In genomic region chr2:128321421-128321775, GRCh38 we compare ENCODE assay signal across 9 cellular contexts. TPM values are rescaled to one million over a fixed set of nuclear protein-coding genes. Genes with fewer than 3 reads are reported as not detected.
A peak's percentile ranks its signal among the peaks of the same experiment; 100 is the strongest.
DNase-seq lines count a peak whose midpoint lies in the region; ATAC-seq and TF ChIP-seq lines count a peak whose summit lies in the region.
"Had no signal": no experiment of that assay in that cellular context is flagged by ENCODE, and none has a peak within 500 bp of the region (broad histone marks: within the 10 kb centered on the region; RNA-seq: fewer than 3 reads in every experiment).

No MANE protein-coding gene starts in this region.

- H3K27ac Mint-ChIP-seq in Caco-2 (ENCODE audit: unreplicated experiment) (no peak overlapping the region), endodermal cell (no peak overlapping the region)

- 60 to 72% methylated on average over 12 to 15 of the region's 15 CpGs for WGBS in endodermal cell (ENCODE audit: insufficient coverage in 1 of 2, insufficient read length in 1 of 2), 2 experiments

- peak overlapping the region; percentile 70 for H2AFZ ChIP-seq in PC-9
- H2AFZ ChIP-seq in osteoblast (ENCODE audit: low read length), result peak overlapping the region; percentile 90

- intact Hi-C loops in Caco-2 (cut with micrococcal nuclease; ENCODE audit: unreplicated experiment), result loop anchor here (5.0 kb wide), 3 partner anchors 56 to 436 kb away; no protein-coding TSS in a partner anchor
- intact Hi-C loops in PC-9 (cut with micrococcal nuclease; ENCODE audit: unreplicated experiment), result loop anchor here (5.0 kb wide), 3 partner anchors 76 to 166 kb away; no protein-coding TSS in a partner anchor

- no peaks in the 10 kb centered on the region for H3K9me3 Mint-ChIP-seq in Caco-2 (ENCODE audit: unreplicated experiment)
- H3K9me3 Mint-ChIP-seq in endodermal cell, result no peaks in the 10 kb centered on the region

- peaks cover 20% of the 10 kb centered on the region for H3K4me1 ChIP-seq in Caco-2
- H3K4me1 ChIP-seq in PC-9 (replicated peaks; ENCODE audit: insufficient read depth), result peaks cover 6% of the 10 kb centered on the region
- peaks cover 3% of the 10 kb centered on the region for H3K4me1 ChIP-seq in endodermal cell (ENCODE audit: control insufficient read depth, insufficient read depth, low read length)
- peaks cover 5% of the 10 kb centered on the region for H3K4me1 ChIP-seq in osteoblast (ENCODE audit: insufficient read depth, low read length)

- H3K9me3 ChIP-seq in Caco-2 (no peaks in the 10 kb centered on the region), PC-9 (ENCODE audit: insufficient read depth, low read depth) (no peaks in the 10 kb centered on the region), endodermal cell (ENCODE audit: control insufficient read depth, low read length) (no peaks in the 10 kb centered on the region), osteoblast (ENCODE audit: low read depth, low read length) (no peaks in the 10 kb centered on the region)

- BruUV-seq in Caco-2 (replicated peaks; lab: Mats Ljungman, UMichigan), result no TSS peak
- BruUV-seq in PC-9 (replicated peaks; lab: Mats Ljungman, UMichigan), result no TSS peak

- DNase-seq in Caco-2 (peak in 1 of 2 experiments; percentile 26), PC-9 (no peak), endodermal cell (no peak), osteoblast (ENCODE audit: insufficient read length, low spot score, missing footprints) (no peak), occipital lobe (lab: John Stamatoyannopoulos, UW) (no peak), SIG-M5 (lab: John Stamatoyannopoulos, UW) (no peak)
- DNase-seq: NK-92 treated with Interleukin-12 subunit alpha and Interleukin-12 subunit beta, amount 100 ng/mL, for 24 hours had no signal

- POLR2A ChIA-PET in Caco-2 (lab: Charles Lee) (no interaction called here), PC-9 (lab: Charles Lee; ENCODE audit: unreplicated experiment) (interaction anchor here (0.6 kb wide), 1 partner anchor 105 kb away, joined by 5 read pairs; no protein-coding TSS in a partner anchor)

- H3K4me1 Mint-ChIP-seq in Caco-2 (ENCODE audit: low read depth, unreplicated experiment) (peaks cover 4% of the 10 kb centered on the region), endodermal cell (peaks cover 18% of the 10 kb centered on the region)

- H3K27ac ChIP-seq in PC-9, result no peak overlapping the region
- no peak overlapping the region for H3K27ac ChIP-seq in endodermal cell (ENCODE audit: low read depth, low read length)
- H3K27ac ChIP-seq in osteoblast (ENCODE audit: low read depth, low read length), result no peak overlapping the region

- H3K4me3 Mint-ChIP-seq in Caco-2 (ENCODE audit: unreplicated experiment) (peak overlapping the region; percentile 65), endodermal cell (peak overlapping the region; percentile 46)

- H3K36me3 ChIP-seq in Caco-2 (ENCODE audit: control insufficient read depth, insufficient read depth, low read length) (no peaks in the 10 kb centered on the region), PC-9 (ENCODE audit: low read depth) (no peaks in the 10 kb centered on the region), endodermal cell (ENCODE audit: control insufficient read depth, insufficient read depth, low read length) (peaks cover 4% of the 10 kb centered on the region), osteoblast (ENCODE audit: insufficient read depth, low read length) (no peaks in the 10 kb centered on the region)

- no peaks in the 10 kb centered on the region for H3F3A ChIP-seq in PC-9 (ENCODE audit: insufficient read depth, low read depth)

- peaks cover 6% of the 10 kb centered on the region for H3K36me3 Mint-ChIP-seq in Caco-2 (ENCODE audit: insufficient read depth, unreplicated experiment)
- H3K36me3 Mint-ChIP-seq in endodermal cell (ENCODE audit: low read depth), result peaks cover 4% of the 10 kb centered on the region

- CTCF ChIA-PET in Caco-2 (lab: Charles Lee), result interaction anchor here (0.9 kb wide), 2 partner anchors 15 to 105 kb away, joined by 3 to 4 read pairs; no protein-coding TSS in a partner anchor
- CTCF ChIA-PET in PC-9 (lab: Charles Lee), result interaction anchor here (1.3 kb wide), 1 partner anchor 104 kb away, joined by 3 read pairs; no protein-coding TSS in a partner anchor

- H3K9ac ChIP-seq in endodermal cell (ENCODE audit: extremely low read depth, low read length, poor library complexity, severe bottlenecking), result no peak overlapping the region

- H3K27me3 Mint-ChIP-seq in Caco-2 (ENCODE audit: insufficient read depth, unreplicated experiment), result no peaks in the 10 kb centered on the region
- peaks cover 17% of the 10 kb centered on the region for H3K27me3 Mint-ChIP-seq in endodermal cell (ENCODE audit: insufficient read depth)

- ATAC-seq in HG02642 (IDR thresholded peaks at IDR 0.05; ENCODE audit: poor library complexity, unreplicated experiment) (no peak), HG02884 (IDR thresholded peaks at IDR 0.05; ENCODE audit: unreplicated experiment) (no peak)

- H3K79me2 ChIP-seq in PC-9 (ENCODE audit: low read depth), result peaks cover 14% of the 10 kb centered on the region
- H3K79me2 ChIP-seq in osteoblast (ENCODE audit: insufficient read depth, low read length), result no peaks in the 10 kb centered on the region

- peak overlapping the region; percentile 90 for H3K4me2 ChIP-seq in PC-9
- peak overlapping the region; percentile 83 for H3K4me2 ChIP-seq in osteoblast (ENCODE audit: insufficient read depth, low read length)

- no peak overlapping the region for H3K4me3 ChIP-seq in Caco-2 (ENCODE audit: low read depth, low read length)
- H3K4me3 ChIP-seq in PC-9, result peak overlapping the region; percentile 90; the same call in 1 of the 2 replicates
- H3K4me3 ChIP-seq in endodermal cell (ENCODE audit: low read length), result no peak overlapping the region
- H3K4me3 ChIP-seq in osteoblast (ENCODE audit: insufficient read depth, low read length), result peak overlapping the region; percentile 74

- H4K20me1 ChIP-seq in PC-9 (ENCODE audit: insufficient read depth) (peaks cover 13% of the 10 kb centered on the region), osteoblast (ENCODE audit: insufficient read depth, low read length) (peaks cover 14% of the 10 kb centered on the region)

- H3K27me3 ChIP-seq in Caco-2 (replicated peaks; ENCODE audit: control insufficient read depth, insufficient read depth, low read length), result no peaks in the 10 kb centered on the region
- no peaks in the 10 kb centered on the region for H3K27me3 ChIP-seq in PC-9 (ENCODE audit: insufficient read depth, low read depth)
- no peaks in the 10 kb centered on the region for H3K27me3 ChIP-seq in endodermal cell (ENCODE audit: control insufficient read depth, insufficient read depth, low read length, poor library complexity, severe bottlenecking)
- H3K27me3 ChIP-seq in osteoblast (ENCODE audit: insufficient read depth, low read length), result no peaks in the 10 kb centered on the region

- H3K9me2 ChIP-seq in PC-9 (ENCODE audit: insufficient read depth), result no peaks in the 10 kb centered on the region

- TF ChIP-seq CTCF in Caco-2 (IDR thresholded peaks at IDR 0.05; ENCODE audit: insufficient read depth in 1 of 2, low read depth in 1 of 2, low read length in 1 of 2, severe bottlenecking in 1 of 2, unreplicated experiment in 1 of 2), result no peak
- no peak for TF ChIP-seq CTCF in PC-9 (conservative IDR thresholded peaks at IDR 0.05)
- no peak for TF ChIP-seq CTCF in endodermal cell (conservative IDR thresholded peaks at IDR 0.05)
- no peak for TF ChIP-seq CTCF in osteoblast (IDR thresholded peaks at IDR 0.05; ENCODE audit: extremely low read depth, low read depth, low read length)

RNA-seq across cellular contexts. Expression of gene HS6ST1, which starts 2.7 kb away (rescaled TPM):
- total RNA-seq in Caco-2 (2022) (17.5 and 20.3 TPM in 2 replicates), PC-9 (2021) (20.2 and 26.2 TPM in 2 replicates), endodermal cell (100 to 1,000 TPM in 1 of 2 donors, 10 to 100 TPM in 1; 93.0 to 106 TPM), osteoblast (16.5 and 18.8 TPM in 2 replicates), occipital lobe (85.5 TPM)
- polyA plus RNA-seq in endodermal cell (2013, experiment 1 of 2), result 81.5 TPM
- polyA plus RNA-seq in endodermal cell (2013, experiment 2 of 2), result 79.0 TPM

Comparison
In these comparisons a context has a peak if more than half of its experiments do, and no peak if none do; other contexts are left out.
1. H3K4me3 ChIP-seq: peak in PC-9 (single experiment) and osteoblast (single experiment); none in Caco-2 (single experiment) and endodermal cell (single experiment).